In genomic region chr13:37595162-37595561, GRCh38 we compare ENCODE assay signal across 23 cellular contexts. TPM values are rescaled to one million over a fixed set of nuclear protein-coding genes. Genes with fewer than 3 reads are reported as not detected.
DNase-seq lines count a peak whose midpoint lies in the region; ATAC-seq, FAIRE-seq and TF ChIP-seq lines count a peak whose summit lies in the region.
"Had no signal": no experiment of that assay in that cellular context is flagged by ENCODE, and none has a peak within 500 bp of the region (broad histone marks: within the 10 kb centered on the region; RNA-seq: fewer than 3 reads in every experiment).

No MANE protein-coding gene starts in this region.

- no peaks in the 10 kb centered on the region for H3K79me2 ChIP-seq in PC-3 (ENCODE audit: low read length)

- POLR2A ChIA-PET in PC-3 (lab: Charles Lee; ENCODE audit: unreplicated experiment): no interaction called here

- H3F3A ChIP-seq in PC-3 (ENCODE audit: low read length, unreplicated experiment): no peaks in the 10 kb centered on the region

- H3K4me2 ChIP-seq in PC-3 (ENCODE audit: low read length): no peak overlapping the region

- no peak overlapping the region for H3K4me3 Mint-ChIP-seq in natural killer cell
- H3K4me3 Mint-ChIP-seq: activated naive CD4-positive, alpha-beta T cell treated with anti-CD3 and anti-CD28 coated beads, Interleukin-2, amount 50 U/mL, for 24 hours; stimulated activated naive CD8-positive, alpha-beta T cell treated with anti-CD3 and anti-CD28 coated beads, Interleukin-15, amount 100 ng/mL, for 72 hours; T-cell had no signal

- no peaks in the 10 kb centered on the region for H3K9me2 ChIP-seq in PC-3 (replicated peaks; ENCODE audit: low read length)

- CTCF ChIA-PET in PC-3 (lab: Charles Lee): interaction anchor here (0.7 kb wide), 1 partner anchor 34 kb away, joined by 3 read pairs; no protein-coding TSS in a partner anchor

- no peaks in the 10 kb centered on the region for H3K36me3 Mint-ChIP-seq in natural killer cell
- H3K36me3 Mint-ChIP-seq: activated naive CD4-positive, alpha-beta T cell treated with anti-CD3 and anti-CD28 coated beads, Interleukin-2, amount 50 U/mL, for 24 hours; T-cell had no signal

- H3K27me3 Mint-ChIP-seq in natural killer cell (ENCODE audit: low read depth in 2 of 2): no peaks in the 10 kb centered on the region
- H3K27me3 Mint-ChIP-seq: activated naive CD4-positive, alpha-beta T cell treated with anti-CD3 and anti-CD28 coated beads, Interleukin-2, amount 50 U/mL, for 24 hours; stimulated activated naive CD8-positive, alpha-beta T cell treated with anti-CD3 and anti-CD28 coated beads, Interleukin-15, amount 100 ng/mL, for 72 hours; T-cell had no signal

- H3K9ac ChIP-seq in iPS-20b (ENCODE audit: low read depth, low read length): no peak overlapping the region
- no peak overlapping the region for H3K9ac ChIP-seq in PC-3 (ENCODE audit: low read length)

- TF ChIP-seq CTCF in AG09309 (IDR thresholded peaks at IDR 0.05; ENCODE audit: control insufficient read depth, insufficient read depth, low read depth, low read length, missing control alignments) (no peak), choroid plexus epithelial cell (conservative IDR thresholded peaks at IDR 0.05; ENCODE audit: low read depth, low read length) (no peak), PC-3 (conservative IDR thresholded peaks at IDR 0.05; ENCODE audit: low read depth, low read length) (no peak), natural killer cell (IDR thresholded peaks at IDR 0.05) (no peak)

- ATAC-seq in PC-3 (no peak), sciatic nerve (no peak), natural killer cell (no peak)
- ATAC-seq: activated CD4-positive, CD25-positive, alpha-beta regulatory T cell treated with anti-CD3 and anti-CD28 coated beads, Interleukin-2, amount 50 U/mL, for 24 hours; stimulated activated naive CD8-positive, alpha-beta T cell treated with anti-CD3 and anti-CD28 coated beads, Interleukin-15, amount 100 ng/mL, for 72 hours; T-cell had no signal

- no peaks in the 10 kb centered on the region for H3K4me1 Mint-ChIP-seq in natural killer cell
- H3K4me1 Mint-ChIP-seq: activated naive CD4-positive, alpha-beta T cell treated with anti-CD3 and anti-CD28 coated beads, Interleukin-2, amount 50 U/mL, for 24 hours; stimulated activated naive CD8-positive, alpha-beta T cell treated with anti-CD3 and anti-CD28 coated beads, Interleukin-15, amount 100 ng/mL, for 72 hours; T-cell had no signal

- no TSS peak for BruUV-seq in PC-3 (replicated peaks; lab: Mats Ljungman, UMichigan)

- H3K36me3 ChIP-seq in iPS-20b (ENCODE audit: insufficient read depth, low read depth, low read length) (no peaks in the 10 kb centered on the region), PC-3 (ENCODE audit: low read depth, low read length) (no peaks in the 10 kb centered on the region)
- H3K36me3 ChIP-seq: ovary, Peyer's patch, vagina had no signal

- H3K4me3 ChIP-seq in AG09309 (ENCODE audit: control insufficient read depth, low read depth, low read length) (no peak overlapping the region; the same call in 1 of the 2 replicates), choroid plexus epithelial cell (ENCODE audit: low read depth, low read length) (peak overlapping the region; percentile 9), iPS-20b (ENCODE audit: low read length) (peak overlapping the region; percentile 14; the same call in 1 of the 2 replicates), PC-3 (ENCODE audit: low read length) (no peak overlapping the region)
- H3K4me3 ChIP-seq: ovary, Peyer's patch, vagina had no signal

- H3K27me3 ChIP-seq in iPS-20b (ENCODE audit: insufficient read depth, low read length) (no peaks in the 10 kb centered on the region), PC-3 (ENCODE audit: low read length) (peaks cover 30% of the 10 kb centered on the region)
- H3K27me3 ChIP-seq: ovary, Peyer's patch, vagina had no signal

- H3K4me1 ChIP-seq in iPS-20b (ENCODE audit: insufficient read depth, low read length): peaks cover 18% of the 10 kb centered on the region
- no peaks in the 10 kb centered on the region for H3K4me1 ChIP-seq in PC-3 (ENCODE audit: insufficient read depth, low read length)
- H3K4me1 ChIP-seq: Caco-2, Peyer's patch, vagina had no signal

- FAIRE-seq in GM19239 (lab: Jason Lieb, UNC): no peak
- FAIRE-seq: islet of Langerhans had no signal

- H3K27ac Mint-ChIP-seq in natural killer cell: no peak overlapping the region
- H3K27ac Mint-ChIP-seq: activated naive CD4-positive, alpha-beta T cell treated with anti-CD3 and anti-CD28 coated beads, Interleukin-2, amount 50 U/mL, for 24 hours; stimulated activated naive CD8-positive, alpha-beta T cell treated with anti-CD3 and anti-CD28 coated beads, Interleukin-15, amount 100 ng/mL, for 72 hours; T-cell had no signal

- intact Hi-C loops in PC-3 (cut with micrococcal nuclease) (no loop called here), sciatic nerve (cut with DNase I) (no loop called here), natural killer cell (cut with micrococcal nuclease) (no loop called here)

- H2AFZ ChIP-seq in PC-3 (ENCODE audit: low read length): no peak overlapping the region

- peaks cover 0 to 2% of the 10 kb centered on the region in 2 donors for H3K9me3 Mint-ChIP-seq in natural killer cell
- H3K9me3 Mint-ChIP-seq: activated naive CD4-positive, alpha-beta T cell treated with anti-CD3 and anti-CD28 coated beads, Interleukin-2, amount 50 U/mL, for 24 hours; stimulated activated naive CD8-positive, alpha-beta T cell treated with anti-CD3 and anti-CD28 coated beads, Interleukin-15, amount 100 ng/mL, for 72 hours had no signal

- H3K9me3 ChIP-seq in iPS-20b (ENCODE audit: insufficient read depth, low read depth, low read length): no peaks in the 10 kb centered on the region
- H3K9me3 ChIP-seq in PC-3 (ENCODE audit: low read length): no peaks in the 10 kb centered on the region
- H3K9me3 ChIP-seq: Caco-2, ovary, Peyer's patch, vagina had no signal

- DNase-seq in AG09309 (ENCODE audit: low read depth) (peak; percentile 49), M059J (ENCODE audit: low read depth) (peak; percentile 44), choroid plexus epithelial cell (ENCODE audit: low read depth) (peak; percentile 70), PC-3 (no peak), sciatic nerve (ENCODE audit: low spot score) (no peak), GM19239 (ENCODE audit: insufficient read length, low spot score) (no peak), natural killer cell (no peak)
- DNase-seq: activated CD8-positive, alpha-beta memory T cell treated with anti-CD3 and anti-CD28 coated beads, Interleukin-2, amount 50 U/mL, for 4 hours; Caco-2; cerebellar nuclear complex; GOT3; KG1; NCI-H1417; NCI-H524 treated with DMSO at 0.1 percent for 48 hours; ovary; Peyer's patch; stimulated activated naive CD8-positive, alpha-beta T cell treated with anti-CD3 and anti-CD28 coated beads, Interleukin-15, amount 100 ng/mL, for 72 hours; T-cell had no signal

- no peak overlapping the region for H3K27ac ChIP-seq in iPS-20b (ENCODE audit: low read length)
- H3K27ac ChIP-seq in PC-3 (ENCODE audit: low read length): no peak overlapping the region
- H3K27ac ChIP-seq: ovary, Peyer's patch, vagina had no signal

- no peaks in the 10 kb centered on the region for H4K20me1 ChIP-seq in PC-3 (ENCODE audit: low read length)

RNA-seq across cellular contexts. Expression of gene POSTN, which starts 3.4 kb away (rescaled TPM):
- 17.5 and 25.1 TPM in 2 replicates for total RNA-seq in M059J (2014; rRNA removed; shearing (Covaris generic))
- total RNA-seq in PC-3 (2014; rRNA removed): not detected in 2 replicates
- 27.6 TPM for total RNA-seq in sciatic nerve
- not detected for total RNA-seq in natural killer cell

Comparison
In these comparisons a context has a peak if more than half of its experiments do, and no peak if none do; other contexts are left out.
1. DNase-seq: peak in AG09309 (single experiment), M059J (single experiment) and choroid plexus epithelial cell (single experiment); none in PC-3 (single experiment), sciatic nerve (single experiment), GM19239 (single experiment) and natural killer cell (single experiment).
2. H3K4me3 ChIP-seq: peak in choroid plexus epithelial cell (single experiment) and iPS-20b (single experiment); none in AG09309 (single experiment) and PC-3 (single experiment).
3. RNA of gene POSTN, which starts 3.4 kb away (total RNA-seq): 27.6 TPM in sciatic nerve (single experiment) and 17.5 to 25.1 TPM in M059J; not detected in PC-3 and not detected in natural killer cell; every median in the first group is over 10 times any median in the second.